8 cellular contexts compared by ENCODE assay signal in the genomic region with DNA sequence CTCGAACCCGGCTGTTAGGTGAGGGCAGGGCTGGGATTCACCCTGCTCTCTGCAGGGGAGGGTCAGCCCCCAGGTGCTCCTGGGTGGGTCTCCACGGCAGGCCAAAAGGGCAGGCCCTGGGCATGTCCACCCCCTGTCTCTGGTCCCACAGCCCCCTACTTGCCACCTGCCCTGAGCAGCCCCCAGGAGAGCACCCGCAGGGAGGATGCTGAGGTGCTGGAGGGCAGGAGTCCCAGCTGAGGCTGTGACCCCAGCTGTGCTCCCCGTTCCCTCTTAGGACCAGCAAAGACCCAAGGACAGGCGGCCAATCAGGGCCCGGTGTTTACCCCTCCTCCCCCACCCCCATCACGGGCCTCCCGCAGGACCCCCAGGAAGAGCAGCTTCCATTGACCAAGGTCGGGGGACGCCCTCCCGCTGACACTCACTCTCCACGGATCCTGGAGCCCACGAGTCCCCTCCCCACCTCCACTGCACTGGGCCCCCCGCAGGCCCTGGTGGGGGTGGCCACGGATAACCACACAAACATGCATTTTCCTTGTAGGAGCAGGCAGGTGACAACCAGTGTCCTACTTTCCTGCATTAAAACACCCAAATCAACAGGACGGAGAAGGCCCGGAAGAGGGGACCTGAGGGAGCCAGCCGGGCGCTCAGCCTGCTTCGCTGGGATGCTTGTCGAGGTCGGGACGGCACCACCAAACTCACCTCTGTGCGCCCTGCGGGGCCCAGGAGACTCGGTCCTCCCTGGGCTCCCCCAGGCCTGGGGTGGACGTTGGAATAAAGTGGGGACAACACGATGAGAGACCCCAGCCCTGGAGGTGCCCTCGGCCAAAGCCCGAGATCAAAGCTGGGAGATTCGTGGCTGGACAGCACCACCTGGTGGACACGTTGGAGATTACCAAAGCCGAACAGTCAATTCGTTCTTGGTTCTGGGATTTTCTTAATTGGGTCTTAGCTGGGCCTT.
A peak's percentile ranks its signal among the peaks of the same experiment; 100 is the strongest.
DNase-seq lines count a peak whose midpoint lies in the region; ATAC-seq and TF ChIP-seq lines count a peak whose summit lies in the region.

No MANE protein-coding gene starts in this region.

- DNase-seq in LNCaP clone FGC (ENCODE audit: low read depth) (no peak), T-helper 9 cell (peak; percentile 46), astrocyte of the cerebellum (ENCODE audit: low read depth) (peak; percentile 15), iPS-NIHi7 (ENCODE audit: extremely low spot score) (peak; percentile 74)
- peak; percentile 13 to 37 for DNase-seq in stimulated activated CD4-positive, alpha-beta T cell treated with anti-CD3 and anti-CD28 coated beads, Interleukin-15, amount 100 ng/mL, for 1 hour (ENCODE audit: low read depth in 1 of 2, low spot score in 1 of 2)

- ATAC-seq in GM21786 (IDR thresholded peaks at IDR 0.05; ENCODE audit: unreplicated experiment), result no peak
- ATAC-seq in HG03469 (IDR thresholded peaks at IDR 0.05; ENCODE audit: unreplicated experiment), result no peak

- no peaks in the 10 kb centered on the region for H3K27me3 ChIP-seq in DOHH2 (ENCODE audit: control insufficient read depth, low read length)

- H3K4me3 ChIP-seq in DOHH2 (ENCODE audit: low read length), result no peak overlapping the region
- H3K4me3 ChIP-seq in LNCaP clone FGC (ENCODE audit: low read depth, low read length), result no peak overlapping the region
- H3K4me3 ChIP-seq in astrocyte of the cerebellum (ENCODE audit: low read depth, low read length), result no peak overlapping the region

- no peaks in the 10 kb centered on the region for H3K9me3 ChIP-seq in DOHH2 (ENCODE audit: control insufficient read depth, insufficient read depth, low read length)

- H3K36me3 ChIP-seq in DOHH2 (ENCODE audit: control insufficient read depth, low read length), result no peaks in the 10 kb centered on the region

- TF ChIP-seq CTCF in DOHH2 (IDR thresholded peaks at IDR 0.05; ENCODE audit: low read depth, low read length, poor library complexity, severe bottlenecking) (peak; percentile 73), LNCaP clone FGC (IDR thresholded peaks at IDR 0.05; ENCODE audit: control insufficient read depth, extremely low read depth, insufficient read depth) (peak; percentile 70), astrocyte of the cerebellum (IDR thresholded peaks at IDR 0.05; ENCODE audit: low read depth, low read length, missing control alignments) (peak; percentile 68)

- no peaks in the 10 kb centered on the region for H4K20me1 ChIP-seq in DOHH2 (ENCODE audit: control insufficient read depth, insufficient read depth, low read depth, low read length)

- H3K4me2 ChIP-seq in DOHH2 (ENCODE audit: low read length), result 0 out of 2 replicates have a peak overlapping the region, but pooled peaks have one; percentile 16

- no peak overlapping the region for H3K27ac ChIP-seq in DOHH2 (ENCODE audit: low read depth, low read length)

- H3K4me1 ChIP-seq in DOHH2 (ENCODE audit: control insufficient read depth, low read length), result peaks cover 9% of the 10 kb centered on the region

- no peaks in the 10 kb centered on the region for H3K79me2 ChIP-seq in DOHH2 (ENCODE audit: control insufficient read depth, low read length)

- in situ Hi-C loops in astrocyte of the cerebellum (cut with HindIII; ENCODE audit: low sequenced_read_pairs), result no loop called here

- H3K9me2 ChIP-seq in DOHH2 (replicated peaks; ENCODE audit: control insufficient read depth, low read length), result no peaks in the 10 kb centered on the region

- no peaks in the 10 kb centered on the region for H3F3A ChIP-seq in DOHH2 (ENCODE audit: control insufficient read depth, insufficient read depth)
